27 cellular contexts compared by ENCODE assay signal in the genomic region with DNA sequence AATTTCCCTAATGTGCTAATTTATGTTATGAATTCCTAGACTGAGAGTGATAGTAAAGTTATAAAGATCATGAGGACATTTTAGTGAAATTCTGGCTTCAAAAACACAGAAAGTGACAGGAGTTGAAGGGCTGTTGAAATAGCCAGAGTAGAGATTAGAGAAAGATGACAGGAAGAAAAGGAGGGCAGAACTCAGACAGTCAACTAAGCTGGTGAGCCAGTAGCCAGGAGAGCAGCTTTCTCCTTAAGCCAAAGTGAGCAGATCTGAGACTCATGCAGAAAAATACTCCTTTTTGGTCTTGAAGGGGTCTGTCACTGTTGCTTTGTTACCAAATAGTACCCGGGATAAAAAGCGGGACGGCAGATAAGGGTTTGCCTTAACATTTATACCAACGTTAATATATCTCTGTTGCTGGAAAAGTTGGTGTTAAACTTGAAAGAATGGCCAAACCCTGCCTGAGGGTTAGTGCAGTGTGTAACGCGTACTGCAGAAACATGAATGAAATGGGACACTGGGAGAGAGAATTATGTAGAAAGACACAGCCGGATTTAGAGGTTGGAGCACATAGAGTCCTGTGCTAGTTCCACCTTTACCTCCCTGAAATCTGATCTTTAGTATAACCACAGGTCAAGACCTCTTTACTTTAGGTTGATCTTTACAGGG. TPM values are rescaled to one million over a fixed set of nuclear protein-coding genes. Genes with fewer than 3 reads are reported as not detected.
DNase-seq lines count a peak whose midpoint lies in the region; ATAC-seq, FAIRE-seq and TF ChIP-seq lines count a peak whose summit lies in the region.
"Had no signal": no experiment of that assay in that cellular context is flagged by ENCODE, and none has a peak within 500 bp of the region (broad histone marks: within the 10 kb centered on the region; RNA-seq: fewer than 3 reads in every experiment).

No MANE protein-coding gene starts in this region.

- H3K9ac ChIP-seq in HepG2 (ENCODE audit: insufficient read depth, low read depth, low read length) (no peak overlapping the region), trophoblast cell (ENCODE audit: low read length) (no peak overlapping the region)

- TF ChIP-seq POLR2A in HepG2 (IDR thresholded peaks at IDR 0.05; ENCODE audit: insufficient read depth in 1 of 2, low read depth in 2 of 2, low read length in 2 of 2): no peak
- TF ChIP-seq POLR2A in right lobe of liver (IDR thresholded peaks at IDR 0.05): no peak

- no peaks in the 10 kb centered on the region for H3K4me1 Mint-ChIP-seq in endothelial cell (ENCODE audit: unreplicated experiment)

- intact Hi-C loops in HepG2 (cut with micrococcal nuclease; ENCODE audit: unreplicated experiment) (no loop called here), right lobe of liver (cut with DNase I) (no loop called here), tibial artery (cut with DNase I; ENCODE audit: low total_unique reads) (no loop called here)

- H3K27ac ChIP-seq in HepG2 (ENCODE audit: extremely low read length, insufficient read depth, low read length): no peak overlapping the region
- H3K27ac ChIP-seq in right lobe of liver: no peak overlapping the region
- H3K27ac ChIP-seq in trophoblast cell (ENCODE audit: low read depth, low read length): peak overlapping the region; percentile 42
- no peak overlapping the region for H3K27ac ChIP-seq in tibial artery
- H3K27ac ChIP-seq: neutrophil, RWPE1, thoracic aorta, VCaP had no signal

- H3K4ac ChIP-seq in trophoblast cell (ENCODE audit: low read depth, low read length): no peak overlapping the region

- no peak for FAIRE-seq in HepG2 (lab: Jason Lieb, UNC)
- FAIRE-seq: endothelial cell of umbilical vein had no signal

- H3K9me3 ChIP-seq in HepG2 (ENCODE audit: low read length): no peaks in the 10 kb centered on the region
- H3K9me3 ChIP-seq in right lobe of liver: no peaks in the 10 kb centered on the region
- no peaks in the 10 kb centered on the region for H3K9me3 ChIP-seq in trophoblast cell (ENCODE audit: insufficient read depth, low read depth, low read length)
- H3K9me3 ChIP-seq in tibial artery: no peaks in the 10 kb centered on the region
- H3K9me3 ChIP-seq: BE2C, neutrophil, thoracic aorta had no signal

- POLR2A ChIA-PET in HepG2 (lab: Yijun Ruan, JAX): no interaction called here

- H4K8ac ChIP-seq in trophoblast cell (ENCODE audit: low read depth, low read length): no peak overlapping the region

- TF ChIP-seq EP300 in HepG2 (IDR thresholded peaks at IDR 0.05; ENCODE audit: low read depth in 2 of 2, low read length in 2 of 2): no peak
- TF ChIP-seq EP300 in HepG2 (CRISPR knock-in tag; IDR thresholded peaks at IDR 0.05; ENCODE audit: borderline replicate concordance): no peak

- H3K9me3 Mint-ChIP-seq in endothelial cell (ENCODE audit: unreplicated experiment): no peaks in the 10 kb centered on the region
- H3K9me3 Mint-ChIP-seq: activated CD4-positive, alpha-beta T cell treated with anti-CD3 and anti-CD28 coated beads, Interleukin-2, amount 10 ng/mL, durations not matched to agents 7 days and 5 days; activated T-helper 1 cell treated with anti-CD3 and anti-CD28 coated beads, Interleukin-12 subunit alpha, Interleukin-12 subunit beta, Interleukin-2, Interleukin-4 antibody, amounts not matched to agents 30 ng/mL and 10 ng/mL and 1 ng/mL, durations not matched to agents 14 hours and 24 hours and 36 hours; stimulated activated memory B cell treated with anti-CD40 and anti-IgM and Interleukin-4, amounts not matched to agents 10 μg/mL and 1 μg/mL and 100 μg/mL, for 72 hours; T-helper 2 cell treated with Interferon-gamma antibody and Interleukin-4, amounts not matched to agents 5 μg/mL and 100 μg/mL, for 36 hours had no signal

- no peak overlapping the region for H2BK120ac ChIP-seq in trophoblast cell (ENCODE audit: insufficient read depth, low read length, poor library complexity)

- H3K27ac Mint-ChIP-seq in endothelial cell (ENCODE audit: unreplicated experiment): peak overlapping the region; percentile 28
- H3K27ac Mint-ChIP-seq: activated CD4-positive, alpha-beta T cell treated with anti-CD3 and anti-CD28 coated beads, Interleukin-2, amount 10 ng/mL, durations not matched to agents 7 days and 5 days; activated CD8-positive, alpha-beta memory T cell treated with anti-CD3 and anti-CD28 coated beads, Interleukin-2, amount 10 ng/mL, durations not matched to agents 7 days and 5 days; activated T-helper 1 cell treated with anti-CD3 and anti-CD28 coated beads, Interleukin-12 subunit alpha, Interleukin-12 subunit beta, Interleukin-2, Interleukin-4 antibody, amounts not matched to agents 30 ng/mL and 10 ng/mL and 1 ng/mL, durations not matched to agents 14 hours and 24 hours and 36 hours; stimulated activated memory B cell treated with anti-CD40 and anti-IgM and Interleukin-4, amounts not matched to agents 10 μg/mL and 1 μg/mL and 100 μg/mL, for 72 hours; T-helper 2 cell treated with Interferon-gamma antibody and Interleukin-4, amounts not matched to agents 5 μg/mL and 100 μg/mL, for 36 hours had no signal

- H4K20me1 ChIP-seq in HepG2 (ENCODE audit: insufficient read depth, low read length): peaks cover 8% of the 10 kb centered on the region

- H3K4me2 ChIP-seq in HepG2 (ENCODE audit: low read depth, low read length) (no peak overlapping the region), trophoblast cell (ENCODE audit: low read length) (peak overlapping the region; percentile 39)

- peaks cover 5% of the 10 kb centered on the region for H3K36me3 Mint-ChIP-seq in endothelial cell (ENCODE audit: low read depth, unreplicated experiment)

- H3K14ac ChIP-seq in trophoblast cell (ENCODE audit: low read length): no peak overlapping the region

- H3K23ac ChIP-seq in trophoblast cell (ENCODE audit: low read length): no peak overlapping the region

- H3K4me1 ChIP-seq in HepG2 (ENCODE audit: insufficient read depth, low read length): peaks cover 21% of the 10 kb centered on the region
- H3K4me1 ChIP-seq in right lobe of liver: peaks cover 0 to 22% (median 11%) of the 10 kb centered on the region in 4 donors
- H3K4me1 ChIP-seq in trophoblast cell (ENCODE audit: control insufficient read depth in 1 of 2, insufficient read depth in 2 of 2, low read length in 2 of 2): peaks cover 13% of the 10 kb centered on the region in 2 experiments
- peaks cover 0 to 45% (median 19%) of the 10 kb centered on the region in 4 donors for H3K4me1 ChIP-seq in tibial artery
- H3K4me1 ChIP-seq: BE2C had no signal

- BruUV-seq in HepG2 (replicated peaks; lab: Mats Ljungman, UMichigan): no TSS peak

- no peaks in the 10 kb centered on the region for H3K79me1 ChIP-seq in trophoblast cell (ENCODE audit: low read length)

- no peak overlapping the region for H2BK5ac ChIP-seq in trophoblast cell (ENCODE audit: low read depth, low read length, poor library complexity)

- H3K79me2 ChIP-seq in HepG2 (ENCODE audit: insufficient read depth, low read length): peaks cover 32% of the 10 kb centered on the region
- H3K79me2 ChIP-seq in trophoblast cell (ENCODE audit: control insufficient read depth, insufficient read depth, low read length, poor library complexity): peaks cover 2% of the 10 kb centered on the region

- in situ Hi-C loops in HepG2 (cut with HindIII; ENCODE audit: extremely low pct_ligation_motif_present, low pct_unique_long_range_greater_than_20kb): no loop called here

- no peaks in the 10 kb centered on the region for H3K27me3 ChIP-seq in HepG2 (ENCODE audit: control insufficient read depth in 1 of 2, insufficient read depth in 2 of 2, low read length in 2 of 2)
- no peaks in the 10 kb centered on the region for H3K27me3 ChIP-seq in right lobe of liver
- H3K27me3 ChIP-seq in trophoblast cell (ENCODE audit: insufficient read depth, low read length): no peaks in the 10 kb centered on the region
- no peaks in the 10 kb centered on the region for H3K27me3 ChIP-seq in tibial artery
- H3K27me3 ChIP-seq: BE2C, neutrophil had no signal

- peak; percentile 41 for ATAC-seq in HepG2
- ATAC-seq in right lobe of liver: no peak
- ATAC-seq: activated CD8-positive, alpha-beta memory T cell treated with anti-CD3 and anti-CD28 coated beads, Interleukin-2, amount 10 ng/mL, durations not matched to agents 7 days and 5 days; stimulated activated memory B cell treated with anti-CD40 and anti-IgM and Interleukin-4, amounts not matched to agents 10 μg/mL and 1 μg/mL and 100 μg/mL, for 72 hours had no signal

- H3K27me3 Mint-ChIP-seq in endothelial cell (ENCODE audit: unreplicated experiment): no peaks in the 10 kb centered on the region
- H3K27me3 Mint-ChIP-seq: activated CD4-positive, alpha-beta T cell treated with anti-CD3 and anti-CD28 coated beads, Interleukin-2, amount 10 ng/mL, durations not matched to agents 7 days and 5 days; activated CD8-positive, alpha-beta memory T cell treated with anti-CD3 and anti-CD28 coated beads, Interleukin-2, amount 10 ng/mL, durations not matched to agents 7 days and 5 days; stimulated activated memory B cell treated with anti-CD40 and anti-IgM and Interleukin-4, amounts not matched to agents 10 μg/mL and 1 μg/mL and 100 μg/mL, for 72 hours had no signal

- no peak overlapping the region for H4K12ac ChIP-seq in trophoblast cell (ENCODE audit: low read depth, low read length)

- 94% methylated on average over 7 of the region's 7 CpGs for WGBS in HepG2 (ENCODE audit: low lambda C conversion rate)
- 71% methylated on average over 7 of the region's 7 CpGs for WGBS in right lobe of liver (ENCODE audit: insufficient coverage, low coverage, low lambda C conversion rate, missing lambda C conversion rate)
- no CpG with 5 or more reads among the region's 7 CpGs for WGBS in trophoblast cell (ENCODE audit: extremely low coverage, insufficient coverage, insufficient read length)

- H3K4me3 ChIP-seq in HepG2 (replicated peaks in 1 of 3; ENCODE audit: insufficient read depth in 1 of 3, low read depth in 2 of 3, low read length in 3 of 3) (no peak overlapping the region), right lobe of liver (no peak overlapping the region), trophoblast cell (ENCODE audit: low read depth, low read length) (no peak overlapping the region), tibial artery (no peak overlapping the region)
- H3K4me3 ChIP-seq: thoracic aorta had no signal

- DNase-seq in HepG2 (ENCODE audit: low spot score) (no peak), right lobe of liver (no peak), endothelial cell (ENCODE audit: low spot score) (no peak), trophoblast cell (peak; percentile 9 to 55), tibial artery (no peak), LoVo (ENCODE audit: low spot score) (no peak), T-helper 9 cell (no peak)
- DNase-seq in stimulated activated CD4-positive, alpha-beta T cell treated with anti-CD3 and anti-CD28 coated beads, Interleukin-2, amount 100 ng/mL, for 24 hours: no peak
- DNase-seq: activated CD4-positive, alpha-beta T cell treated with anti-CD3 and anti-CD28 coated beads, Interleukin-2, amount 10 ng/mL, durations not matched to agents 7 days and 5 days; activated CD8-positive, alpha-beta memory T cell treated with anti-CD3 and anti-CD28 coated beads, Interleukin-2, amount 10 ng/mL, durations not matched to agents 7 days and 5 days; activated naive CD4-positive, alpha-beta T cell treated with anti-CD3 and anti-CD28 coated beads, Interleukin-2, amount 50 U/mL, for 16 hours; amygdala; BE2C; GDM1; glutamatergic neuron; kidney glomerular epithelial cell; NCI-H146; NCI-H524; stimulated activated CD4-positive, alpha-beta T cell treated with anti-CD3 and anti-CD28 coated beads, Interleukin-2, amount 100 ng/mL, for 48 hours had no signal

- H2AK5ac ChIP-seq in trophoblast cell (ENCODE audit: low read length): no peak overlapping the region

- H3K18ac ChIP-seq in trophoblast cell (ENCODE audit: low read length): no peak overlapping the region

- H3K4me3 Mint-ChIP-seq in endothelial cell (ENCODE audit: unreplicated experiment): no peak overlapping the region
- H3K4me3 Mint-ChIP-seq: activated CD4-positive, alpha-beta T cell treated with anti-CD3 and anti-CD28 coated beads, Interleukin-2, amount 10 ng/mL, durations not matched to agents 7 days and 5 days; activated CD8-positive, alpha-beta memory T cell treated with anti-CD3 and anti-CD28 coated beads, Interleukin-2, amount 10 ng/mL, durations not matched to agents 7 days and 5 days; activated T-helper 1 cell treated with anti-CD3 and anti-CD28 coated beads, Interleukin-12 subunit alpha, Interleukin-12 subunit beta, Interleukin-2, Interleukin-4 antibody, amounts not matched to agents 30 ng/mL and 10 ng/mL and 1 ng/mL, durations not matched to agents 14 hours and 24 hours and 36 hours; stimulated activated memory B cell treated with anti-CD40 and anti-IgM and Interleukin-4, amounts not matched to agents 10 μg/mL and 1 μg/mL and 100 μg/mL, for 72 hours; T-helper 2 cell treated with Interferon-gamma antibody and Interleukin-4, amounts not matched to agents 5 μg/mL and 100 μg/mL, for 36 hours had no signal

- H4K91ac ChIP-seq in trophoblast cell (ENCODE audit: low read depth, low read length): no peak overlapping the region

- TF ChIP-seq RAD21 in HepG2 (CRISPR knock-in tag; IDR thresholded peaks at IDR 0.05): no peak

- peaks cover 6 to 12% of the 10 kb centered on the region in 2 experiments; a peak in 3 of 5 replicates for H3K36me3 ChIP-seq in HepG2 (replicated peaks in 1 of 2; ENCODE audit: control insufficient read depth in 1 of 2, insufficient read depth in 2 of 2, low read length in 2 of 2)
- H3K36me3 ChIP-seq in right lobe of liver: no peaks in the 10 kb centered on the region
- peaks cover 0 to 4% of the 10 kb centered on the region in 2 experiments for H3K36me3 ChIP-seq in trophoblast cell (ENCODE audit: control insufficient read depth in 1 of 2, insufficient read depth in 2 of 2, low read length in 2 of 2)
- H3K36me3 ChIP-seq in tibial artery: no peaks in the 10 kb centered on the region
- H3K36me3 ChIP-seq: neutrophil had no signal

- H2BK12ac ChIP-seq in trophoblast cell (ENCODE audit: low read length): no peak overlapping the region

- CTCF ChIA-PET in HepG2 (lab: Yijun Ruan, JAX; ENCODE audit: low intra/inter-chr PET ratio, low total read pairs): no interaction called here

- TF ChIP-seq CTCF in HepG2 (CRISPR knock-in tag; IDR thresholded peaks at IDR 0.05) (no peak), right lobe of liver (IDR thresholded peaks at IDR 0.05) (no peak), endothelial cell (IDR thresholded peaks at IDR 0.05; ENCODE audit: unreplicated experiment) (no peak), tibial artery (IDR thresholded peaks at IDR 0.05) (no peak)

- H2AFZ ChIP-seq in HepG2 (ENCODE audit: low read length) (no peak overlapping the region), trophoblast cell (ENCODE audit: insufficient read depth, low read length, poor library complexity) (no peak overlapping the region)

RNA-seq across cellular contexts. Expression of gene AHCYL1, which starts 12.8 kb away (rescaled TPM):
- total RNA-seq in HepG2 (2016; rRNA removed; fragmentation: Illumina TruSeq; extraction: Trizol) (40.9 and 63.2 TPM in 2 replicates), right lobe of liver (10 to 100 TPM; 51.4 to 77.5 (median 56.0) TPM), endothelial cell (ENCODE audit: unreplicated experiment) (63.7 TPM)
- 3.7 and 5.4 TPM in 2 replicates for total RNA-seq in HepG2 (2016; cell fraction: cytosol; rRNA removed; fragmentation: Illumina TruSeq; extraction: Trizol; ENCODE audit: low read depth)
- total RNA-seq in HepG2 (2016; cell fraction: insoluble cytoplasmic fraction; rRNA removed; fragmentation: Illumina TruSeq; extraction: Trizol): 40.0 and 59.5 TPM in 2 replicates
- 22.3 and 23.2 TPM in 2 replicates for total RNA-seq in HepG2 (2016; cell fraction: membrane; rRNA removed; fragmentation: Illumina TruSeq; extraction: Trizol)
- total RNA-seq in HepG2 (2016; cell fraction: nucleus; rRNA removed; fragmentation: Illumina TruSeq; extraction: Trizol): 37.9 and 43.8 TPM in 2 replicates
- polyA plus RNA-seq in HepG2 (2011; rRNA removed): 69.4 and 76.3 TPM in 2 replicates
- 38.4 and 54.0 TPM in 2 replicates for polyA plus RNA-seq in HepG2 (2011; cell fraction: cytosol; rRNA removed)
- 64.7 and 65.0 TPM in 2 replicates for polyA plus RNA-seq in HepG2 (2011; cell fraction: nucleus; rRNA removed)
- polyA plus RNA-seq in HepG2 (2012): 76.2 and 86.9 TPM in 2 replicates
- 3.1 TPM in 2 replicates for polyA plus RNA-seq in HepG2 (2016; cell fraction: cytosol; fragmentation: Illumina TruSeq; extraction: Trizol; ENCODE audit: low read depth)
- polyA plus RNA-seq in HepG2 (2016; cell fraction: insoluble cytoplasmic fraction; fragmentation: Illumina TruSeq; extraction: Trizol; ENCODE audit: low read depth): 70.3 and 75.5 TPM in 2 replicates
- polyA plus RNA-seq in HepG2 (2016; cell fraction: membrane; fragmentation: Illumina TruSeq; extraction: Trizol; ENCODE audit: low read depth): 12.5 and 13.4 TPM in 2 replicates
- polyA plus RNA-seq in HepG2 (2016; cell fraction: nucleus; fragmentation: Illumina TruSeq; extraction: Trizol; ENCODE audit: insufficient read depth, low read depth): 70.7 and 72.2 TPM in 2 replicates
- 45.5 and 101 TPM in 2 replicates for polyA minus RNA-seq in HepG2 (2011; rRNA and poly(A)+ RNA removed; ENCODE audit: low replicate concordance)
- polyA minus RNA-seq in HepG2 (2011; cell fraction: cytosol; rRNA and poly(A)+ RNA removed): 37.5 and 49.8 TPM in 2 replicates
- 38.5 and 46.5 TPM in 2 replicates for polyA minus RNA-seq in HepG2 (2011; cell fraction: nucleus; rRNA and poly(A)+ RNA removed)
- 84.4 and 84.7 TPM in 2 replicates for polyA plus RNA-seq in trophoblast cell (2013)

RNA-seq across cellular contexts. Expression of gene STRIP1, which starts 37.1 kb away (rescaled TPM):
- total RNA-seq in HepG2 (2016; rRNA removed; fragmentation: Illumina TruSeq; extraction: Trizol) (16.3 and 27.9 TPM in 2 replicates), right lobe of liver (10 to 100 TPM in 5 of 6 experiments, 1 to 10 TPM in 1; 9.9 to 15.5 (median 12.4) TPM), endothelial cell (ENCODE audit: unreplicated experiment) (65.0 TPM)
- 6.2 and 7.1 TPM in 2 replicates for total RNA-seq in HepG2 (2016; cell fraction: cytosol; rRNA removed; fragmentation: Illumina TruSeq; extraction: Trizol; ENCODE audit: low read depth)
- total RNA-seq in HepG2 (2016; cell fraction: insoluble cytoplasmic fraction; rRNA removed; fragmentation: Illumina TruSeq; extraction: Trizol): 14.0 and 27.8 TPM in 2 replicates
- 10.0 and 13.7 TPM in 2 replicates for total RNA-seq in HepG2 (2016; cell fraction: membrane; rRNA removed; fragmentation: Illumina TruSeq; extraction: Trizol)
- 37.6 and 44.2 TPM in 2 replicates for total RNA-seq in HepG2 (2016; cell fraction: nucleus; rRNA removed; fragmentation: Illumina TruSeq; extraction: Trizol)
- 20.9 and 26.3 TPM in 2 replicates for polyA plus RNA-seq in HepG2 (2011; rRNA removed)
- 15.1 and 16.2 TPM in 2 replicates for polyA plus RNA-seq in HepG2 (2011; cell fraction: cytosol; rRNA removed)
- 91.2 and 91.4 TPM in 2 replicates for polyA plus RNA-seq in HepG2 (2011; cell fraction: nucleus; rRNA removed)
- polyA plus RNA-seq in HepG2 (2012): 16.7 and 21.2 TPM in 2 replicates
- polyA plus RNA-seq in HepG2 (2016; cell fraction: cytosol; fragmentation: Illumina TruSeq; extraction: Trizol; ENCODE audit: low read depth): 1.0 and 1.3 TPM in 2 replicates
- polyA plus RNA-seq in HepG2 (2016; cell fraction: insoluble cytoplasmic fraction; fragmentation: Illumina TruSeq; extraction: Trizol; ENCODE audit: low read depth): 10.0 and 11.4 TPM in 2 replicates
- 2.5 and 2.7 TPM in 2 replicates for polyA plus RNA-seq in HepG2 (2016; cell fraction: membrane; fragmentation: Illumina TruSeq; extraction: Trizol; ENCODE audit: low read depth)
- 50.1 TPM in 2 replicates for polyA plus RNA-seq in HepG2 (2016; cell fraction: nucleus; fragmentation: Illumina TruSeq; extraction: Trizol; ENCODE audit: insufficient read depth, low read depth)
- polyA minus RNA-seq in HepG2 (2011; rRNA and poly(A)+ RNA removed; ENCODE audit: low replicate concordance): 42.0 and 70.7 TPM in 2 replicates
- 12.7 and 13.3 TPM in 2 replicates for polyA minus RNA-seq in HepG2 (2011; cell fraction: cytosol; rRNA and poly(A)+ RNA removed)
- polyA minus RNA-seq in HepG2 (2011; cell fraction: nucleus; rRNA and poly(A)+ RNA removed): 70.0 and 73.5 TPM in 2 replicates
- 22.7 and 23.9 TPM in 2 replicates for polyA plus RNA-seq in trophoblast cell (2013)

Comparison
In these comparisons a context has a peak if more than half of its experiments do, and no peak if none do; other contexts are left out.
1. DNase-seq: peak in trophoblast cell (2 of 2); none in HepG2 (single experiment), right lobe of liver (0 of 3), endothelial cell (single experiment), stimulated activated CD4-positive, alpha-beta T cell treated with anti-CD3 and anti-CD28 coated beads, Interleukin-2, amount 100 ng/mL, for 24 hours (0 of 2), tibial artery (0 of 2), LoVo (single experiment) and T-helper 9 cell (single experiment).